Comparison of ENCODE assay signal across 9 cellular contexts in the genomic region with DNA sequence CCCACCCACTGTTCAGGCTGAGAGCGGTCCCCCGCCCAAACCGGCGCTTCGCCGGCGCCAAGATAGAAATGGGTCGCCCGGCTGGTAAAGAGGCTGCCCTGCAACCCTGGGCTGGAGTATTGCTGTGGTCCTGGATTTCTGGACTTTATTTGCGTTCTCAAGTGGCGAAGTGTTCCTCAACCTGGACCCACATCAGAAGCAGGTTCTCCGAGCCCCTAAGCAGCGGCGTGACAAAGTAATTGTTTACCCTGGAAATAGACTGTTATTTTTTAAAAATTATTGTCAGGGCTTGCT. TPM values are rescaled to one million over a fixed set of nuclear protein-coding genes. Genes with fewer than 3 reads are reported as not detected.
DNase-seq lines count a peak whose midpoint lies in the region; ATAC-seq, FAIRE-seq and TF ChIP-seq lines count a peak whose summit lies in the region.
"Had no signal": no experiment of that assay in that cellular context is flagged by ENCODE, and none has a peak within 500 bp of the region (broad histone marks: within the 10 kb centered on the region; RNA-seq: fewer than 3 reads in every experiment).

No MANE protein-coding gene starts in this region.

- DNase-seq in DMS 273 (lab: John Stamatoyannopoulos, UW; ENCODE audit: unreplicated experiment) (peak; percentile 88), DMS 273 treated with DMSO at 0.1 percent for 48 hours (lab: John Stamatoyannopoulos, UW) (no peak), right lobe of liver (no peak), tibial nerve (ENCODE audit: low spot score in 2 of 2) (no peak), urothelium cell line (ENCODE audit: low spot score) (no peak), NCI-H1694 (lab: John Stamatoyannopoulos, UW) (no peak)

- H3K9me3 Mint-ChIP-seq in brain: no peaks in the 10 kb centered on the region

- H3K27me3 ChIP-seq in right lobe of liver (no peaks in the 10 kb centered on the region), tibial nerve (no peaks in the 10 kb centered on the region)

- H3K4me1 Mint-ChIP-seq in brain: peaks cover 49% of the 10 kb centered on the region

- H3K4me3 Mint-ChIP-seq in brain: peak overlapping the region; percentile 91 to 97 (median 96)

- intact Hi-C loops in right lobe of liver (cut with DNase I): no loop called here

- H3K4me3 ChIP-seq in right lobe of liver (peak overlapping the region; percentile 85 to 99 (median 86)), tibial nerve (peak overlapping the region; percentile 52 to 95 (median 76))

- ATAC-seq in HG03558 (IDR thresholded peaks at IDR 0.05; ENCODE audit: extremely low read depth, unreplicated experiment): peak; percentile 9
- peak; percentile 61 to 69 (median 67) for ATAC-seq in right lobe of liver

- H3K27ac Mint-ChIP-seq in brain: peak overlapping the region; percentile 95 to 99 (median 98)

- no peak for FAIRE-seq in urothelium cell line (lab: Jason Lieb, UNC)
- FAIRE-seq: A204.1 had no signal

- H3K36me3 ChIP-seq in right lobe of liver (no peaks in the 10 kb centered on the region), tibial nerve (peaks cover 0 to 5% (median 0%) of the 10 kb centered on the region in 3 donors)

- TF ChIP-seq POLR2A in right lobe of liver (IDR thresholded peaks at IDR 0.05) (no peak), tibial nerve (IDR thresholded peaks at IDR 0.05) (no peak)

- H3K27ac ChIP-seq in right lobe of liver (peak overlapping the region; percentile 87 to 95 (median 91)), tibial nerve (peak overlapping the region; percentile 91 to 98 (median 93))

- H3K9me3 ChIP-seq in right lobe of liver (no peaks in the 10 kb centered on the region), tibial nerve (no peaks in the 10 kb centered on the region)

- peaks cover 15% of the 10 kb centered on the region for H3K27me3 Mint-ChIP-seq in brain

- TF ChIP-seq CTCF in brain (conservative IDR thresholded peaks at IDR 0.05): no peak
- TF ChIP-seq CTCF in right lobe of liver (IDR thresholded peaks at IDR 0.05): no peak
- no peak for TF ChIP-seq CTCF in tibial nerve (IDR thresholded peaks at IDR 0.05)

- H3K4me1 ChIP-seq in right lobe of liver (peaks cover 0 to 14% (median 6%) of the 10 kb centered on the region in 4 donors), tibial nerve (peaks cover 0 to 36% (median 6%) of the 10 kb centered on the region in 4 donors)

- peaks cover 11% of the 10 kb centered on the region for H3K36me3 Mint-ChIP-seq in brain

- no peak for TF ChIP-seq EP300 in tibial nerve (IDR thresholded peaks at IDR 0.05)

- 3% methylated on average over 5 of the region's 14 CpGs for WGBS in right lobe of liver (ENCODE audit: insufficient coverage, low coverage, low lambda C conversion rate, missing lambda C conversion rate)
- WGBS in tibial nerve, 2 donors: 0 to 3% methylated on average over 14 of the region's 14 CpGs

RNA-seq across cellular contexts. Expression of gene DYNC1LI1, which starts 0.5 kb away (rescaled TPM):
- 27.4 TPM for polyA plus RNA-seq in brain (ENCODE audit: insufficient read depth, low read depth, low replicate concordance)
- 10 to 100 TPM in 4 of 6 experiments, 1 to 10 TPM in 2; 7.6 to 16.9 (median 12.6) TPM for total RNA-seq in right lobe of liver
- 10 to 100 TPM; 19.0 to 39.6 (median 23.9) TPM for total RNA-seq in tibial nerve
